9 cellular contexts compared by ENCODE assay signal in genomic region chr9:96484521-96484931, GRCh38. TPM values are rescaled to one million over a fixed set of nuclear protein-coding genes. Genes with fewer than 3 reads are reported as not detected.
DNase-seq lines count a peak whose midpoint lies in the region; ATAC-seq lines count a peak whose summit lies in the region.
"Had no signal": no experiment of that assay in that cellular context is flagged by ENCODE, and none has a peak within 500 bp of the region (broad histone marks: within the 10 kb centered on the region; RNA-seq: fewer than 3 reads in every experiment).

No MANE protein-coding gene starts in this region.

- peaks cover 29 to 46% (median 45%) of the 10 kb centered on the region in 3 donors for H3K36me3 Mint-ChIP-seq in immature natural killer cell

- H3K27ac Mint-ChIP-seq in immature natural killer cell = no peak overlapping the region

- no peaks in the 10 kb centered on the region for H3K4me1 Mint-ChIP-seq in immature natural killer cell

- peaks cover 0 to 1% (median 0%) of the 10 kb centered on the region in 3 donors for H3K27me3 Mint-ChIP-seq in immature natural killer cell (ENCODE audit: low read depth in 3 of 3)

- no peaks in the 10 kb centered on the region for H3K9me3 Mint-ChIP-seq in immature natural killer cell

- H3K4me3 Mint-ChIP-seq in immature natural killer cell = no peak overlapping the region

- peak; percentile 93 for ATAC-seq in HG02798 (IDR thresholded peaks at IDR 0.05; ENCODE audit: poor library complexity, unreplicated experiment)

- peak; percentile 3 for DNase-seq in stimulated activated naive CD4-positive, alpha-beta T cell treated with Interleukin-2 at 50 U/mL for 16 hours (lab: John Stamatoyannopoulos, UW)
- no peak for DNase-seq in stimulated activated naive CD4-positive, alpha-beta T cell (lab: John Stamatoyannopoulos, UW)
- peak; percentile 39 for DNase-seq in NAMALWA (ENCODE audit: low spot score)
- DNase-seq in SIG-M5 treated with dmso at 0.1 percent for 504 hours (lab: John Stamatoyannopoulos, UW; ENCODE audit: unreplicated experiment) = no peak
- no peak for DNase-seq in islet precursor cell
- DNase-seq in immature natural killer cell = no peak
- DNase-seq in NCI-H1105 treated with DMSO at 0.1 percent for 48 hours (lab: John Stamatoyannopoulos, UW) = no peak
- DNase-seq: NCI-H774 had no signal

RNA-seq across cellular contexts. Expression of gene HABP4, which starts 34.6 kb away (rescaled TPM):
- polyA plus RNA-seq in immature natural killer cell = 1 to 10 TPM; 3.0 to 5.8 (median 5.2) TPM

Comparison
In these comparisons a context has a peak if more than half of its experiments do, and no peak if none do; other contexts are left out.
1. DNase-seq: peak in stimulated activated naive CD4-positive, alpha-beta T cell treated with Interleukin-2 at 50 U/mL for 16 hours (single experiment) and NAMALWA (single experiment); none in stimulated activated naive CD4-positive, alpha-beta T cell (0 of 6), SIG-M5 treated with dmso at 0.1 percent for 504 hours (single experiment), islet precursor cell (single experiment), immature natural killer cell (0 of 3) and NCI-H1105 treated with DMSO at 0.1 percent for 48 hours (single experiment).